Comparison of ENCODE assay signal across 28 cellular contexts in genomic region chr9:116404228-116404627, GRCh38.
"Had no signal": no experiment of that assay in that cellular context is flagged by ENCODE, and none has a peak within 500 bp of the region (broad histone marks: within the 10 kb centered on the region; RNA-seq: fewer than 3 reads in every experiment).

No MANE protein-coding gene starts in this region.

- H3K4me3 ChIP-seq: coronary artery, dorsolateral prefrontal cortex, esophagus squamous epithelium, gastrocnemius medialis, heart right ventricle, left lung, lower lobe of right lung had no signal

- H3K9me3 ChIP-seq: esophagus squamous epithelium, gastrocnemius medialis, heart right ventricle, left lung, lower lobe of right lung had no signal

- H3K27ac ChIP-seq: coronary artery, dorsolateral prefrontal cortex, epithelial cell of prostate, esophagus squamous epithelium, gastrocnemius medialis, heart right ventricle, left lung, lower lobe of right lung had no signal

- H3K27me3 ChIP-seq: dorsolateral prefrontal cortex, esophagus squamous epithelium, gastrocnemius medialis, heart right ventricle, left lung had no signal

- ATAC-seq: effector memory CD8-positive, alpha-beta T cell; esophagus mucosa; gastrocnemius medialis; heart right ventricle; left cardiac atrium; left lung; left ventricle myocardium superior; lower lobe of right lung; naive thymus-derived CD4-positive, alpha-beta T cell had no signal

- DNase-seq: dermis blood vessel endothelial cell; dorsolateral prefrontal cortex; effector CD8-positive, alpha-beta T cell; effector memory CD8-positive, alpha-beta T cell; endodermal cell; erythroblast; esophagus squamous epithelium; foreskin fibroblast; foreskin melanocyte; gastrocnemius medialis; glutamatergic neuron; head of caudate nucleus; heart right ventricle; hippocampal formation; left cardiac atrium; left lung; left ventricle myocardium superior; lower lobe of right lung; mesendoderm; midbrain; naive thymus-derived CD4-positive, alpha-beta T cell had no signal

- H3K36me3 ChIP-seq: esophagus squamous epithelium, gastrocnemius medialis, heart right ventricle, left lung, lower lobe of right lung had no signal

- FAIRE-seq: colon, endometrium, islet of Langerhans, keratinocyte had no signal

- H3K4me1 ChIP-seq: esophagus squamous epithelium, gastrocnemius medialis, heart right ventricle, left lung, lower lobe of right lung had no signal
